ENCODE assay signal across 18 cellular contexts in genomic region chr11:10096987-10097386, GRCh38.
"Had no signal": no experiment of that assay in that cellular context is flagged by ENCODE, and none has a peak within 500 bp of the region (broad histone marks: within the 10 kb centered on the region; RNA-seq: fewer than 3 reads in every experiment).

No MANE protein-coding gene starts in this region.

- H3K4me3 Mint-ChIP-seq: effector memory CD8-positive, alpha-beta T cell; naive thymus-derived CD4-positive, alpha-beta T cell; nephron progenitor cell; stimulated activated effector memory CD8-positive, alpha-beta T cell treated with anti-CD3 and anti-CD28 coated beads, Interleukin-12 subunit alpha, Interleukin-12 subunit beta, amount 100 ng/mL, for 72 hours; type B pancreatic cell had no signal

- H3K4me2 ChIP-seq: smooth muscle cell had no signal

- H3K27ac ChIP-seq: foreskin keratinocyte, suprapubic skin had no signal

- ATAC-seq: effector memory CD8-positive, alpha-beta T cell; foreskin keratinocyte; naive thymus-derived CD4-positive, alpha-beta T cell; right cardiac atrium; stimulated activated effector memory CD8-positive, alpha-beta T cell treated with anti-CD3 and anti-CD28 coated beads, Interleukin-12 subunit alpha, Interleukin-12 subunit beta, amount 100 ng/mL, for 72 hours; stimulated activated naive CD8-positive, alpha-beta T cell treated with anti-CD3 and anti-CD28 coated beads, Interleukin-15, Interleukin-2, amounts not matched to agents 100 U/mL and 50 U/mL, for 24 hours had no signal

- H3K9me3 ChIP-seq: thyroid gland had no signal

- H3K36me3 Mint-ChIP-seq: stimulated activated effector memory CD8-positive, alpha-beta T cell treated with anti-CD3 and anti-CD28 coated beads, Interleukin-12 subunit alpha, Interleukin-12 subunit beta, amount 100 ng/mL, for 72 hours had no signal

- H3K27ac Mint-ChIP-seq: effector memory CD8-positive, alpha-beta T cell; naive thymus-derived CD4-positive, alpha-beta T cell; nephron progenitor cell; stimulated activated effector memory CD8-positive, alpha-beta T cell treated with anti-CD3 and anti-CD28 coated beads, Interleukin-12 subunit alpha, Interleukin-12 subunit beta, amount 100 ng/mL, for 72 hours; type B pancreatic cell had no signal

- H3K36me3 ChIP-seq: thyroid gland had no signal

- DNase-seq: effector memory CD8-positive, alpha-beta T cell; erythroblast; foreskin keratinocyte; head of caudate nucleus; hypothalamus; naive thymus-derived CD4-positive, alpha-beta T cell; nephron progenitor cell; right cardiac atrium; stimulated activated CD4-positive, alpha-beta T cell treated with anti-CD3 and anti-CD28 coated beads, Interleukin-4, amount 100 ng/mL, for 1 hour; stimulated activated CD8-positive, alpha-beta memory T cell treated with anti-CD3 and anti-CD28 coated beads, Interleukin-4, amount 100 ng/mL, for 48 hours; stimulated activated naive CD8-positive, alpha-beta T cell treated with anti-CD3 and anti-CD28 coated beads, Interleukin-15, Interleukin-2, amounts not matched to agents 100 U/mL and 50 U/mL, for 24 hours; thyroid gland had no signal

- H3K27me3 Mint-ChIP-seq: effector memory CD8-positive, alpha-beta T cell; naive thymus-derived CD4-positive, alpha-beta T cell; type B pancreatic cell had no signal

- FAIRE-seq: keratinocyte, urothelium cell line had no signal

- H3K4me1 ChIP-seq: foreskin keratinocyte, suprapubic skin, thyroid gland had no signal

- H3K4me1 Mint-ChIP-seq: nephron progenitor cell had no signal

- H3K4me3 ChIP-seq: smooth muscle cell, suprapubic skin, thyroid gland had no signal

- H3K27me3 ChIP-seq: foreskin keratinocyte, suprapubic skin, thyroid gland had no signal
